In genomic region chr7:17274551-17275245, GRCh38 we compare ENCODE assay signal across 8 cellular contexts.
DNase-seq lines count a peak whose midpoint lies in the region; ATAC-seq lines count a peak whose summit lies in the region.

No MANE protein-coding gene starts in this region.

- peaks cover 0 to 17% (median 9%) of the 10 kb centered on the region in 10 experiments; a peak in 11 of 20 replicates for H3K4me1 ChIP-seq in BLaER1 treated with 17β-estradiol and CSF1 and Interleukin-3, amounts not matched to agents 10 nM and 100 nM

- ATAC-seq in HG03432 (IDR thresholded peaks at IDR 0.05; ENCODE audit: unreplicated experiment) (peak; percentile 58), HG02642 (IDR thresholded peaks at IDR 0.05; ENCODE audit: poor library complexity, unreplicated experiment) (no peak)

- no peak overlapping the region for H3K4me3 ChIP-seq in BLaER1 treated with 17β-estradiol and CSF1 and Interleukin-3, amounts not matched to agents 10 nM and 100 nM

- H3K9ac ChIP-seq in BLaER1 treated with 17β-estradiol and CSF1 and Interleukin-3, amounts not matched to agents 10 nM and 100 nM, result no peak overlapping the region

- 0 out of 22 replicates have a peak, but pooled peaks cover 0 to 6% (median 0%) of the 10 kb centered on the region in 11 experiments for H3K36me3 ChIP-seq in BLaER1 treated with 17β-estradiol and CSF1 and Interleukin-3, amounts not matched to agents 10 nM and 100 nM

- DNase-seq in UCSD-AML1 (lab: John Stamatoyannopoulos, UW; ENCODE audit: unreplicated experiment), result peak; percentile 4
- peak; percentile 80 for DNase-seq in kidney glomerular epithelial cell (lab: John Stamatoyannopoulos, UW)
- no peak for DNase-seq in caudate nucleus (lab: John Stamatoyannopoulos, UW)
- DNase-seq in DMS53 (lab: John Stamatoyannopoulos, UW), result no peak
- DNase-seq in NCI-H1048 (lab: John Stamatoyannopoulos, UW), result no peak

- peak overlapping the region in 7 of 11 experiments; percentile 23 to 78 (median 56); a peak in 12 of 22 replicates for H3K4me2 ChIP-seq in BLaER1 treated with 17β-estradiol and CSF1 and Interleukin-3, amounts not matched to agents 10 nM and 100 nM

- peaks cover 21 to 48% (median 23%) of the 10 kb centered on the region in 11 experiments for H3K9me3 ChIP-seq in BLaER1 treated with 17β-estradiol and CSF1 and Interleukin-3, amounts not matched to agents 10 nM and 100 nM (replicated peaks in 1 of 11)

- H3K27ac ChIP-seq in BLaER1 treated with 17β-estradiol and CSF1 and Interleukin-3, amounts not matched to agents 10 nM and 100 nM, result no peak overlapping the region
- no peak overlapping the region for H3K27ac ChIP-seq in caudate nucleus (ENCODE audit: low read depth, low read length)

- H3K27me3 ChIP-seq in BLaER1 treated with 17β-estradiol and CSF1 and Interleukin-3, amounts not matched to agents 10 nM and 100 nM, result peaks cover 0 to 41% (median 0%) of the 10 kb centered on the region in 11 experiments; a peak in 4 of 22 replicates

- H4K20me1 ChIP-seq in BLaER1 treated with 17β-estradiol and CSF1 and Interleukin-3, amounts not matched to agents 10 nM and 100 nM, result no peaks in the 10 kb centered on the region

Comparison
In these comparisons a context has a peak if more than half of its experiments do, and no peak if none do; other contexts are left out.
1. DNase-seq: peak in UCSD-AML1 (single experiment) and kidney glomerular epithelial cell (single experiment); none in caudate nucleus (0 of 61), DMS53 (single experiment) and NCI-H1048 (single experiment).